In the genomic region with DNA sequence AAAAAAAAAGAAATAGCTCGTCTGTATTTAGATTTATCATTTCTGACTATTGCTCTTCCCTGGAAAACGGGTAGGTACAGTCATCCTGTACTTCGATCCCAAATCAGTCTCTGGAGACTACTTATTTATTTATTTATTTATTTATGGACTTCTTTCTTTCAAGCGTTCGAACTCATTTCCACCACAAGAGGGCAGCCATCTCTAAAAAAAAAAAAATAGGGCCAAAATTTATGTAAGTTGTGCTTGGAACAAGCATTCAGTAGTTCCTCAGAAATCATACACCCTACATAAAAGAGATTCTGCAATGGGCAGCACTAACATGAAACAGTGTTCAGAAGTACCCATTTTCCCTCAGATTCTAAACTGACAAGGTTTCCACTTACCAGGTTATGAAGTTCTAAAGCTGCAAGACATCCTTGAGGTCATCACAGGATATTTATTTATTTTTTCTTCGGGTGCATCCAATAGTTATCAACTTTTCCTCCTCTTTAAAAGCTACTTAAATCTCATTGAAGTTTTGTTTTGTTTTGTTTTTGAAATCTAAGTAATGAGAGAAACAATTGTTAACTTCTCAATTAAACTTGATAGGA, we compare ENCODE assay signal across 1 cellular context.
TF ChIP-seq lines count a peak whose summit lies in the region.

No MANE protein-coding gene starts in this region.

TF ChIP-seq in HepG2, 621 proteins besides CTCF, POLR2A, EP300 and RAD21 (continued from another document):
- TF ChIP-seq ZNF362 (CRISPR knock-in tag; IDR thresholded peaks at IDR 0.05; ENCODE audit: borderline replicate concordance) (peak; percentile 79; the same call in 1 of the 2 replicates), SAFB2 (CRISPR knock-in tag; IDR thresholded peaks at IDR 0.05; ENCODE audit: borderline replicate concordance, low read depth) (no peak), SRSF4 (IDR thresholded peaks at IDR 0.05; ENCODE audit: low read depth, low read length, poor library complexity, severe bottlenecking) (no peak), PHB2 (IDR thresholded peaks at IDR 0.05; ENCODE audit: partially characterized antibody) (no peak), TGIF2 (CRISPR knock-in tag; IDR thresholded peaks at IDR 0.05) (no peak), ATRX (CRISPR knock-in tag; IDR thresholded peaks at IDR 0.05; ENCODE audit: borderline replicate concordance) (no peak), PCBP2 (optimal IDR thresholded peaks at IDR 0.05; ENCODE audit: low read depth, low read length, poor library complexity, severe bottlenecking) (no peak), ZBTB37 (CRISPR knock-in tag; IDR thresholded peaks at IDR 0.05) (no peak), HOMEZ (CRISPR knock-in tag; IDR thresholded peaks at IDR 0.05; ENCODE audit: low read depth) (no peak)
- TF ChIP-seq, protein P1, sequence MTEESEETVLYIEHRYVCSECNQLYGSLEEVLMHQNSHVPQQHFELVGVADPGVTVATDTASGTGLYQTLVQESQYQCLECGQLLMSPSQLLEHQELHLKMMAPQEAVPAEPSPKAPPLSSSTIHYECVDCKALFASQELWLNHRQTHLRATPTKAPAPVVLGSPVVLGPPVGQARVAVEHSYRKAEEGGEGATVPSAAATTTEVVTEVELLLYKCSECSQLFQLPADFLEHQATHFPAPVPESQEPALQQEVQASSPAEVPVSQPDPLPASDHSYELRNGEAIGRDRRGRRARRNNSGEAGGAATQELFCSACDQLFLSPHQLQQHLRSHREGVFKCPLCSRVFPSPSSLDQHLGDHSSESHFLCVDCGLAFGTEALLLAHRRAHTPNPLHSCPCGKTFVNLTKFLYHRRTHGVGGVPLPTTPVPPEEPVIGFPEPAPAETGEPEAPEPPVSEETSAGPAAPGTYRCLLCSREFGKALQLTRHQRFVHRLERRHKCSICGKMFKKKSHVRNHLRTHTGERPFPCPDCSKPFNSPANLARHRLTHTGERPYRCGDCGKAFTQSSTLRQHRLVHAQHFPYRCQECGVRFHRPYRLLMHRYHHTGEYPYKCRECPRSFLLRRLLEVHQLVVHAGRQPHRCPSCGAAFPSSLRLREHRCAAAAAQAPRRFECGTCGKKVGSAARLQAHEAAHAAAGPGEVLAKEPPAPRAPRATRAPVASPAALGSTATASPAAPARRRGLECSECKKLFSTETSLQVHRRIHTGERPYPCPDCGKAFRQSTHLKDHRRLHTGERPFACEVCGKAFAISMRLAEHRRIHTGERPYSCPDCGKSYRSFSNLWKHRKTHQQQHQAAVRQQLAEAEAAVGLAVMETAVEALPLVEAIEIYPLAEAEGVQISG (CRISPR knock-in tag; IDR thresholded peaks at IDR 0.05) = no peak
- TF ChIP-seq, protein P2, sequence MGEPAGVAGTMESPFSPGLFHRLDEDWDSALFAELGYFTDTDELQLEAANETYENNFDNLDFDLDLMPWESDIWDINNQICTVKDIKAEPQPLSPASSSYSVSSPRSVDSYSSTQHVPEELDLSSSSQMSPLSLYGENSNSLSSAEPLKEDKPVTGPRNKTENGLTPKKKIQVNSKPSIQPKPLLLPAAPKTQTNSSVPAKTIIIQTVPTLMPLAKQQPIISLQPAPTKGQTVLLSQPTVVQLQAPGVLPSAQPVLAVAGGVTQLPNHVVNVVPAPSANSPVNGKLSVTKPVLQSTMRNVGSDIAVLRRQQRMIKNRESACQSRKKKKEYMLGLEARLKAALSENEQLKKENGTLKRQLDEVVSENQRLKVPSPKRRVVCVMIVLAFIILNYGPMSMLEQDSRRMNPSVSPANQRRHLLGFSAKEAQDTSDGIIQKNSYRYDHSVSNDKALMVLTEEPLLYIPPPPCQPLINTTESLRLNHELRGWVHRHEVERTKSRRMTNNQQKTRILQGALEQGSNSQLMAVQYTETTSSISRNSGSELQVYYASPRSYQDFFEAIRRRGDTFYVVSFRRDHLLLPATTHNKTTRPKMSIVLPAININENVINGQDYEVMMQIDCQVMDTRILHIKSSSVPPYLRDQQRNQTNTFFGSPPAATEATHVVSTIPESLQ (CRISPR knock-in tag; conservative IDR thresholded peaks at IDR 0.05) = no peak
